Comparison of ENCODE assay signal across 8 cellular contexts in genomic region chr5:441996-442334, GRCh38. TPM values are rescaled to one million over a fixed set of nuclear protein-coding genes. Genes with fewer than 3 reads are reported as not detected.
DNase-seq lines count a peak whose midpoint lies in the region; TF ChIP-seq lines count a peak whose summit lies in the region.

No MANE protein-coding gene starts in this region.

- intact Hi-C loops in A673 (cut with micrococcal nuclease; ENCODE audit: unreplicated experiment), result no loop called here
- intact Hi-C loops in mammary epithelial cell (cut with micrococcal nuclease), result no loop called here

- peak overlapping the region; percentile 91 for H3K4me2 ChIP-seq in mammary epithelial cell (ENCODE audit: insufficient read depth, low read depth, low read length)

- H2AFZ ChIP-seq in mammary epithelial cell (ENCODE audit: low read depth, low read length), result peak overlapping the region; percentile 98

- in situ Hi-C loops in mammary epithelial cell (cut with MboI; ENCODE audit: low sequenced_read_pairs in 2 of 2), result no loop called here

- H3K4me1 ChIP-seq in A673 (ENCODE audit: insufficient read depth, low read length, poor library complexity, severe bottlenecking) (peaks cover 9% of the 10 kb centered on the region), HUES64 (ENCODE audit: insufficient read depth, low read length) (0 out of 2 replicates have a peak, but pooled peaks cover 6% of the 10 kb centered on the region), mammary epithelial cell (ENCODE audit: insufficient read depth, low read length) (peaks cover 17% of the 10 kb centered on the region), mucosa of stomach (ENCODE audit: control insufficient read depth, insufficient read depth, low read length) (peaks cover 19% of the 10 kb centered on the region)

- H3K9ac ChIP-seq in HUES64 (ENCODE audit: low read depth, low read length) (no peak overlapping the region), mammary epithelial cell (ENCODE audit: insufficient read depth, low read length) (no peak overlapping the region), mucosa of stomach (ENCODE audit: low read length) (no peak overlapping the region)

- POLR2A ChIA-PET in A673 (lab: Charles Lee; ENCODE audit: low non-redundant PET), result no interaction called here

- H4K20me1 ChIP-seq in mammary epithelial cell (ENCODE audit: insufficient read depth, low read length), result no peaks in the 10 kb centered on the region

- TF ChIP-seq CTCF in A673 (conservative IDR thresholded peaks at IDR 0.05; ENCODE audit: low read depth, low read length) (no peak), mammary epithelial cell (conservative IDR thresholded peaks at IDR 0.05 in 1 of 2, IDR thresholded peaks at IDR 0.05 in 1 of 2; ENCODE audit: extremely low read depth in 1 of 2, insufficient read depth in 1 of 2, low read depth in 1 of 2, low read length in 2 of 2) (no peak)

- H3K36me3 ChIP-seq in A673 (ENCODE audit: insufficient read depth, low read length, poor library complexity, severe bottlenecking), result peaks cover 8% of the 10 kb centered on the region
- H3K36me3 ChIP-seq in HUES64 (ENCODE audit: insufficient read depth, low read length), result peaks cover 7% of the 10 kb centered on the region
- no peaks in the 10 kb centered on the region for H3K36me3 ChIP-seq in mammary epithelial cell (ENCODE audit: insufficient read depth, low read length)
- no peaks in the 10 kb centered on the region for H3K36me3 ChIP-seq in mucosa of stomach (ENCODE audit: control insufficient read depth, insufficient read depth, low read length)

- H3K27me3 ChIP-seq in A673 (replicated peaks; ENCODE audit: insufficient read depth, low read depth, low read length, poor library complexity), result no peaks in the 10 kb centered on the region
- H3K27me3 ChIP-seq in HUES64 (ENCODE audit: insufficient read depth, low read length), result no peaks in the 10 kb centered on the region
- no peaks in the 10 kb centered on the region for H3K27me3 ChIP-seq in mammary epithelial cell (ENCODE audit: insufficient read depth, low read length)
- no peaks in the 10 kb centered on the region for H3K27me3 ChIP-seq in mucosa of stomach (ENCODE audit: control insufficient read depth, insufficient read depth, low read length)

- H3K4me3 ChIP-seq in A673 (ENCODE audit: low read depth, low read length, poor library complexity, severe bottlenecking) (peak overlapping the region; percentile 97), HUES64 (ENCODE audit: low read length) (peak overlapping the region; percentile 91), mammary epithelial cell (replicated peaks in 1 of 3; ENCODE audit: insufficient read depth in 1 of 3, low read depth in 2 of 3, low read length in 3 of 3) (peak overlapping the region; percentile 75 to 79 (median 79)), mucosa of stomach (ENCODE audit: low read length) (peak overlapping the region; percentile 73)

- WGBS in HUES64, result 90% methylated on average over 5 of the region's 5 CpGs
- 80% methylated on average over 5 of the region's 5 CpGs for WGBS in mammary epithelial cell (ENCODE audit: low coverage, missing lambda C conversion rate)

- H3K79me2 ChIP-seq in mammary epithelial cell (ENCODE audit: insufficient read depth, low read length), result peaks cover 36% of the 10 kb centered on the region

- dilution Hi-C loops in mammary epithelial cell (cut with HindIII; ENCODE audit: low sequenced_read_pairs), result loop anchor here (5.0 kb wide), 2 partner anchors 50 to 60 kb away; no protein-coding TSS in a partner anchor

- H3K27ac ChIP-seq in A673 (ENCODE audit: low read depth, low read length, poor library complexity, severe bottlenecking) (peak overlapping the region; percentile 86), HUES64 (ENCODE audit: low read depth, low read length) (no peak overlapping the region), mammary epithelial cell (ENCODE audit: insufficient read depth, low read depth, low read length) (no peak overlapping the region)

- DNase-seq in A673 (ENCODE audit: low spot score) (no peak), mammary epithelial cell (no peak), H4 (ENCODE audit: low spot score) (no peak), COR-L47 (lab: John Stamatoyannopoulos, UW) (no peak), amygdala (lab: John Stamatoyannopoulos, UW) (no peak), AG08396 (ENCODE audit: low spot score) (no peak)

- H3K9me3 ChIP-seq in A673 (ENCODE audit: low read depth, low read length, poor library complexity, severe bottlenecking) (no peaks in the 10 kb centered on the region), HUES64 (ENCODE audit: insufficient read depth, low read depth, low read length) (no peaks in the 10 kb centered on the region), mammary epithelial cell (replicated peaks; ENCODE audit: insufficient read depth, low read length) (no peaks in the 10 kb centered on the region), mucosa of stomach (ENCODE audit: control insufficient read depth, low read length) (no peaks in the 10 kb centered on the region)

- BruUV-seq in A673 (replicated peaks; lab: Mats Ljungman, UMichigan) (no TSS peak), mammary epithelial cell (replicated peaks; lab: Mats Ljungman, UMichigan) (no TSS peak)

- CTCF ChIA-PET in A673 (lab: Charles Lee), result no interaction called here
- CTCF ChIA-PET in mammary epithelial cell (lab: Charles Lee; ENCODE audit: low non-redundant PET), result no interaction called here

RNA-seq across cellular contexts. Expression of gene EXOC3, which starts 1.0 kb away (rescaled TPM):
- total RNA-seq in A673 (2021), result 46.7 and 53.8 TPM in 2 replicates
- polyA plus RNA-seq in HUES64 (2013, experiment 1 of 2), result 28.1 TPM
- 26.7 TPM for polyA plus RNA-seq in HUES64 (2013, experiment 2 of 2)
- total RNA-seq in mammary epithelial cell, result 10 to 100 TPM; 19.5 to 41.2 TPM
- polyA plus RNA-seq in mammary epithelial cell, result 15.0 TPM
- 26.2 TPM for polyA minus RNA-seq in mammary epithelial cell
- 34.3 and 42.4 TPM in 2 replicates for total RNA-seq in H4 (2014; rRNA removed; shearing (Covaris generic))
